1 cellular context compared by ENCODE assay signal in genomic region chr1:45750298-45751038, GRCh38.
TF ChIP-seq lines count a peak whose summit lies in the region.

Gene IPP (minus strand): TSS chr1:45750653. CDS start chr1:45746411, 4,242 bp downstream.

TF ChIP-seq in HepG2, 621 proteins besides CTCF, POLR2A, EP300 and RAD21 (continued from another document and continues in another):
- TF ChIP-seq ZGPAT (CRISPR knock-in tag; IDR thresholded peaks at IDR 0.05): peak; percentile 90
- TF ChIP-seq MED13 (CRISPR knock-in tag; IDR thresholded peaks at IDR 0.05): 0 out of 2 replicates have a peak, but pooled peaks have one; percentile 2
- 0 out of 2 replicates have a peak, but pooled peaks have one; percentile 21 for TF ChIP-seq SNAPC5 (CRISPR knock-in tag; IDR thresholded peaks at IDR 0.05; ENCODE audit: borderline replicate concordance)
- no peak for TF ChIP-seq SMARCE1 (IDR thresholded peaks at IDR 0.05; ENCODE audit: borderline replicate concordance)
- TF ChIP-seq SP140L (CRISPR knock-in tag; IDR thresholded peaks at IDR 0.05; ENCODE audit: borderline replicate concordance): no peak
- peak; percentile 94 for TF ChIP-seq KDM2A (CRISPR knock-in tag; IDR thresholded peaks at IDR 0.05; ENCODE audit: borderline replicate concordance, low read depth)
- peak; percentile 86; the same call in 1 of the 2 replicates for TF ChIP-seq ZSCAN21 (CRISPR knock-in tag; IDR thresholded peaks at IDR 0.05; ENCODE audit: borderline replicate concordance)
- TF ChIP-seq TRAFD1 (CRISPR knock-in tag; IDR thresholded peaks at IDR 0.05; ENCODE audit: borderline replicate concordance): no peak
- TF ChIP-seq ZNF382 (CRISPR knock-in tag; IDR thresholded peaks at IDR 0.05; ENCODE audit: borderline replicate concordance): no peak
- TF ChIP-seq ZNF205 (CRISPR knock-in tag; IDR thresholded peaks at IDR 0.05): peak; percentile 69; the same call in 1 of the 2 replicates
- TF ChIP-seq EEA1 (CRISPR knock-in tag; IDR thresholded peaks at IDR 0.05; ENCODE audit: borderline replicate concordance): no peak
- TF ChIP-seq ZFP82 (CRISPR knock-in tag; IDR thresholded peaks at IDR 0.05; ENCODE audit: borderline replicate concordance): no peak
- TF ChIP-seq RFX3 (CRISPR knock-in tag; IDR thresholded peaks at IDR 0.05): no peak
- TF ChIP-seq ZNF674 (CRISPR knock-in tag; IDR thresholded peaks at IDR 0.05; ENCODE audit: low read depth): no peak
- TF ChIP-seq SNRNP70 (IDR thresholded peaks at IDR 0.05; ENCODE audit: low read depth, low read length): no peak
- TF ChIP-seq SETDB1 (CRISPR knock-in tag; IDR thresholded peaks at IDR 0.05; ENCODE audit: borderline replicate concordance): no peak
- TF ChIP-seq IRF9 (CRISPR knock-in tag; IDR thresholded peaks at IDR 0.05; ENCODE audit: borderline replicate concordance): no peak
- TF ChIP-seq ZNF589 (CRISPR knock-in tag; conservative IDR thresholded peaks at IDR 0.05): no peak; the same call in 1 of the 2 replicates
- peak; percentile 53; the same call in 1 of the 2 replicates for TF ChIP-seq SIX4 (CRISPR knock-in tag; IDR thresholded peaks at IDR 0.05)
- no peak; the same call in 1 of the 2 replicates for TF ChIP-seq ETV6 (CRISPR knock-in tag; conservative IDR thresholded peaks at IDR 0.05)
- TF ChIP-seq ZFX (CRISPR knock-in tag; IDR thresholded peaks at IDR 0.05; ENCODE audit: low read depth): peak; percentile 95
- peak; percentile 87; the same call in 1 of the 2 replicates for TF ChIP-seq RELA (CRISPR knock-in tag; IDR thresholded peaks at IDR 0.05)
- TF ChIP-seq CREBL2 (CRISPR knock-in tag; IDR thresholded peaks at IDR 0.05; ENCODE audit: borderline replicate concordance): no peak
- peak; percentile 65 for TF ChIP-seq ZIK1 (CRISPR knock-in tag; IDR thresholded peaks at IDR 0.05; ENCODE audit: borderline replicate concordance, low read depth)
- TF ChIP-seq HDAC6 (IDR thresholded peaks at IDR 0.05; ENCODE audit: low read depth, low read length): no peak
- no peak; the same call in 1 of the 2 replicates for TF ChIP-seq CEBPG (CRISPR knock-in tag; IDR thresholded peaks at IDR 0.05)
- peak; percentile 67 for TF ChIP-seq PITX1 (CRISPR knock-in tag; IDR thresholded peaks at IDR 0.05)
- no peak for TF ChIP-seq ZNF512B (CRISPR knock-in tag; IDR thresholded peaks at IDR 0.05; ENCODE audit: borderline replicate concordance)
- peak; percentile 55 for TF ChIP-seq GFI1 (CRISPR knock-in tag; IDR thresholded peaks at IDR 0.05; ENCODE audit: borderline replicate concordance)
- peak; percentile 75 for TF ChIP-seq E2F5 (CRISPR knock-in tag; conservative IDR thresholded peaks at IDR 0.05)
- TF ChIP-seq PBX3 (CRISPR knock-in tag; IDR thresholded peaks at IDR 0.05; ENCODE audit: borderline replicate concordance): no peak
- 0 out of 2 replicates have a peak, but pooled peaks have one; percentile 70 for TF ChIP-seq ZNF20 (CRISPR knock-in tag; IDR thresholded peaks at IDR 0.05)
- no peak for TF ChIP-seq HHEX (CRISPR knock-in tag; IDR thresholded peaks at IDR 0.05)
- TF ChIP-seq HMG20A (CRISPR knock-in tag; IDR thresholded peaks at IDR 0.05; ENCODE audit: borderline replicate concordance): peak; percentile 56; the same call in 1 of the 2 replicates
- peak; percentile 79; the same call in 1 of the 2 replicates for TF ChIP-seq SPEN (CRISPR knock-in tag; IDR thresholded peaks at IDR 0.05; ENCODE audit: low read depth)
- peak; percentile 92 for TF ChIP-seq ZNF761 (CRISPR knock-in tag; conservative IDR thresholded peaks at IDR 0.05)
- no peak; the same call in 1 of the 2 replicates for TF ChIP-seq SALL2 (CRISPR knock-in tag; IDR thresholded peaks at IDR 0.05)
- TF ChIP-seq SATB2 (CRISPR knock-in tag; IDR thresholded peaks at IDR 0.05): no peak
- TF ChIP-seq ZNF670 (CRISPR knock-in tag; IDR thresholded peaks at IDR 0.05; ENCODE audit: borderline replicate concordance): no peak; the same call in 1 of the 2 replicates
- peak; percentile 89 for TF ChIP-seq ZSCAN29 (CRISPR knock-in tag; conservative IDR thresholded peaks at IDR 0.05)
- TF ChIP-seq PLSCR1 (CRISPR knock-in tag; IDR thresholded peaks at IDR 0.05; ENCODE audit: borderline replicate concordance): no peak; the same call in 1 of the 2 replicates
- TF ChIP-seq ZNF546 (CRISPR knock-in tag; conservative IDR thresholded peaks at IDR 0.05): peak; percentile 91; the same call in 1 of the 2 replicates
- peak; percentile 34; the same call in 1 of the 2 replicates for TF ChIP-seq TERF1 (CRISPR knock-in tag; IDR thresholded peaks at IDR 0.05)
- TF ChIP-seq ZNF230 (CRISPR knock-in tag; IDR thresholded peaks at IDR 0.05): 0 out of 2 replicates have a peak, but pooled peaks have one; percentile 27
- TF ChIP-seq DZIP1 (CRISPR knock-in tag; IDR thresholded peaks at IDR 0.05): peak; percentile 31; the same call in 1 of the 2 replicates
- no peak for TF ChIP-seq MLX (CRISPR knock-in tag; IDR thresholded peaks at IDR 0.05)
- no peak for TF ChIP-seq ZNF513 (CRISPR knock-in tag; conservative IDR thresholded peaks at IDR 0.05)
- TF ChIP-seq ZNF839 (CRISPR knock-in tag; IDR thresholded peaks at IDR 0.05; ENCODE audit: borderline replicate concordance): no peak
